In the genomic region with DNA sequence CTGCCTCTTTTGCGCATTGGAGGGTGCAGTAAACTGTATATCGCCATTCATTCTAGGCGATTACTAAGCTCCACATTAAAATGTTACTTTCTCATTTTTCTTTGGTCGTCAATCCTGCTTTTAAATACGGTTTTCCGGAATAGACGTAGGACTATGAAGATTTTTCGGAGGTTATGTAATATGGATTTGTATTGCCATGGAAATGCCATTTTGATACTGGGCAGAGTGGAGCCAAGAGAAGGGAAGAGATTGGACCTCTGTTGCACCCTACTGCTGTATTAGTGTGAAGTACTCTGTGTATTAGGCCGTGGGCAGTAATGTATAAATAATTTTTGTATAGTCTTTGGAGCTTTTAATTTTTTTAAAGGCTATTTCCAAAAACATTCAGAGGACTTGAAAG, we compare ENCODE assay signal across 8 cellular contexts. TPM values are rescaled to one million over a fixed set of nuclear protein-coding genes. Genes with fewer than 3 reads are reported as not detected.
DNase-seq lines count a peak whose midpoint lies in the region; ATAC-seq and TF ChIP-seq lines count a peak whose summit lies in the region.

No MANE protein-coding gene starts in this region.

- DNase-seq in EL (peak; percentile 28), NCI-H1694 treated with DMSO at 0.1 percent for 48 hours (lab: John Stamatoyannopoulos, UW) (peak; percentile 35), epithelial cell of prostate (ENCODE audit: low read depth, low spot score) (no peak), prostate gland (ENCODE audit: low spot score) (no peak), CD1c-positive myeloid dendritic cell (ENCODE audit: extremely low spot score) (no peak)

- under 1% methylated on average over 9 of the region's 9 CpGs for WGBS in prostate gland

- no peak for TF ChIP-seq POLR2A in prostate gland (IDR thresholded peaks at IDR 0.05)

- ATAC-seq in HG02763 (IDR thresholded peaks at IDR 0.05; ENCODE audit: unreplicated experiment) (no peak), GM21526 (IDR thresholded peaks at IDR 0.05; ENCODE audit: low FRiP score, unreplicated experiment) (no peak), GM18502 (IDR thresholded peaks at IDR 0.05; ENCODE audit: poor library complexity, unreplicated experiment) (no peak)

- H3K36me3 ChIP-seq in prostate gland: no peaks in the 10 kb centered on the region

- no peaks in the 10 kb centered on the region for H3K4me1 ChIP-seq in prostate gland (replicated peaks)

- H3K4me3 ChIP-seq in prostate gland: peak overlapping the region; percentile 53 to 73

- H3K27me3 ChIP-seq in prostate gland (replicated peaks; ENCODE audit: insufficient read depth): no peaks in the 10 kb centered on the region

- TF ChIP-seq CTCF in prostate gland (IDR thresholded peaks at IDR 0.05): no peak

- intact Hi-C loops in prostate gland (cut with DNase I): no loop called here

- no peaks in the 10 kb centered on the region for H3K9me3 ChIP-seq in prostate gland

- H3K27ac ChIP-seq in epithelial cell of prostate (peak overlapping the region; percentile 89), prostate gland (peak overlapping the region; percentile 88 to 95)

RNA-seq across cellular contexts. Expression of a gene that starts 1.0 kb away (rescaled TPM):
- total RNA-seq in prostate gland: 10 to 100 TPM; 36.8 to 78.6 TPM

RNA-seq across cellular contexts. Expression of a gene that starts 32.4 kb away (rescaled TPM):
- total RNA-seq in prostate gland: 10 to 100 TPM; 16.6 to 31.7 TPM

Comparison
In these comparisons a context has a peak if more than half of its experiments do, and no peak if none do; other contexts are left out.
1. DNase-seq: peak in EL (single experiment) and NCI-H1694 treated with DMSO at 0.1 percent for 48 hours (single experiment); none in epithelial cell of prostate (single experiment), prostate gland (single experiment) and CD1c-positive myeloid dendritic cell (single experiment).